ENCODE assay signal across 14 cellular contexts in genomic region chr4:27635936-27636913, GRCh38.
DNase-seq lines count a peak whose midpoint lies in the region; ATAC-seq lines count a peak whose summit lies in the region.
"Had no signal": no experiment of that assay in that cellular context is flagged by ENCODE, and none has a peak within 500 bp of the region (broad histone marks: within the 10 kb centered on the region; RNA-seq: fewer than 3 reads in every experiment).

No MANE protein-coding gene starts in this region.

- H3K27ac Mint-ChIP-seq in effector memory CD8-positive, alpha-beta T cell = no peak overlapping the region
- H3K27ac Mint-ChIP-seq: activated naive CD4-positive, alpha-beta T cell treated with anti-CD3 and anti-CD28 coated beads, Interleukin-2, amount 10 ng/mL, durations not matched to agents 7 days and 5 days had no signal

- H3K4me3 Mint-ChIP-seq in effector memory CD8-positive, alpha-beta T cell = no peak overlapping the region
- H3K4me3 Mint-ChIP-seq: activated naive CD4-positive, alpha-beta T cell treated with anti-CD3 and anti-CD28 coated beads, Interleukin-2, amount 10 ng/mL, durations not matched to agents 7 days and 5 days had no signal

- no peaks in the 10 kb centered on the region for H3K4me1 Mint-ChIP-seq in effector memory CD8-positive, alpha-beta T cell (ENCODE audit: low read depth in 2 of 2)
- H3K4me1 Mint-ChIP-seq: activated naive CD4-positive, alpha-beta T cell treated with anti-CD3 and anti-CD28 coated beads, Interleukin-2, amount 10 ng/mL, durations not matched to agents 7 days and 5 days had no signal

- DNase-seq in OCI-M1 (lab: John Stamatoyannopoulos, UW) (peak; percentile 47), NCI-H146 (lab: John Stamatoyannopoulos, UW) (no peak), middle frontal gyrus (ENCODE audit: extremely low spot score, low spot score) (no peak)
- no peak for DNase-seq in stimulated activated CD4-positive, alpha-beta T cell treated with anti-CD3 and anti-CD28 coated beads, Interleukin-2, amount 100 ng/mL, for 24 hours
- no peak for DNase-seq in effector memory CD8-positive, alpha-beta T cell
- DNase-seq: activated naive CD4-positive, alpha-beta T cell treated with anti-CD3 and anti-CD28 coated beads, Interleukin-2, amount 10 ng/mL, durations not matched to agents 7 days and 5 days; DND-41; gastrocnemius medialis; H7; small intestine had no signal

- H3K9me3 Mint-ChIP-seq in effector memory CD8-positive, alpha-beta T cell = peaks cover 1 to 11% of the 10 kb centered on the region in 2 donors

- H3K36me3 Mint-ChIP-seq in effector memory CD8-positive, alpha-beta T cell (ENCODE audit: insufficient read depth) = no peaks in the 10 kb centered on the region
- H3K36me3 Mint-ChIP-seq: activated naive CD4-positive, alpha-beta T cell treated with anti-CD3 and anti-CD28 coated beads, Interleukin-2, amount 10 ng/mL, durations not matched to agents 7 days and 5 days had no signal

- ATAC-seq in GM18907 (IDR thresholded peaks at IDR 0.05; ENCODE audit: unreplicated experiment) (peak; percentile 81), GM21737 (IDR thresholded peaks at IDR 0.05; ENCODE audit: unreplicated experiment) (peak; percentile 78), HG03066 (IDR thresholded peaks at IDR 0.05; ENCODE audit: low read depth, unreplicated experiment) (peak; percentile 92)
- ATAC-seq in effector memory CD8-positive, alpha-beta T cell (replicated peaks) = no peak
- ATAC-seq: gastrocnemius medialis, SK-N-SH treated with all-trans-retinoic acid at 6 μM for 48 hours had no signal

- H3K27me3 Mint-ChIP-seq in effector memory CD8-positive, alpha-beta T cell = no peaks in the 10 kb centered on the region
- H3K27me3 Mint-ChIP-seq: activated naive CD4-positive, alpha-beta T cell treated with anti-CD3 and anti-CD28 coated beads, Interleukin-2, amount 10 ng/mL, durations not matched to agents 7 days and 5 days had no signal
